Comparison of ENCODE assay signal across 20 cellular contexts in the genomic region with DNA sequence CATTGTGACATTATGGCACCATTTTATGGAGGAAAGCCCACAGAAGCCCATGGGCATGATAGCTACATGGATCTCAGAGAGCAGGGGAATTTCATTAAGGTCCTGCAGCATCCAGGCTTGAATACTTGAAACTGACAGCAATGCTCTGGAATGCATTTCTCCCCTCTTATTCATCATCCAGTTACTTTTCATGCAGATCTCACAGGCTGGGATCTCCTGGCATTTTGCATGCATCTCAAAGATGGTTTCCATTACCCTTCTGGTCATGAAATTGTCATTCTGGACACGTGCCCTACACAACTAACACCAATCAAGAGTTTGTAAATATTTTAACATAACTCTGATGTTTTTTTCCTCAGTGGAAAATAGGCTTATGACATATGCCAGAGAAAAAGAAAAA. TPM values are rescaled to one million over a fixed set of nuclear protein-coding genes. Genes with fewer than 3 reads are reported as not detected.
DNase-seq lines count a peak whose midpoint lies in the region; ATAC-seq, FAIRE-seq and TF ChIP-seq lines count a peak whose summit lies in the region.
"Had no signal": no experiment of that assay in that cellular context is flagged by ENCODE, and none has a peak within 500 bp of the region (broad histone marks: within the 10 kb centered on the region; RNA-seq: fewer than 3 reads in every experiment).

No MANE protein-coding gene starts in this region.

- H3K4me1 Mint-ChIP-seq in chondrocyte (ENCODE audit: low read depth) (peaks cover 78% of the 10 kb centered on the region), endothelial cell (ENCODE audit: unreplicated experiment) (no peaks in the 10 kb centered on the region)
- H3K4me1 Mint-ChIP-seq in activated T-helper 17 cell treated with anti-CD3 and anti-CD28 coated beads, Interleukin-2, amount 50 U/mL, for 72 hours = no peaks in the 10 kb centered on the region
- H3K4me1 Mint-ChIP-seq: activated CD4-positive, alpha-beta T cell treated with anti-CD3 and anti-CD28 coated beads, Interleukin-2, amount 10 ng/mL, durations not matched to agents 24 days and 14 days; activated naive CD8-positive, alpha-beta T cell treated with anti-CD3 and anti-CD28 coated beads for 36 hours; B cell had no signal

- H3K36me3 Mint-ChIP-seq in chondrocyte (ENCODE audit: low read depth) (peaks cover 21% of the 10 kb centered on the region), endothelial cell (ENCODE audit: low read depth, unreplicated experiment) (no peaks in the 10 kb centered on the region)
- no peaks in the 10 kb centered on the region for H3K36me3 Mint-ChIP-seq in activated T-helper 17 cell treated with anti-CD3 and anti-CD28 coated beads, Interleukin-2, amount 50 U/mL, for 72 hours (ENCODE audit: low read depth)
- H3K36me3 Mint-ChIP-seq: activated naive CD8-positive, alpha-beta T cell treated with anti-CD3 and anti-CD28 coated beads for 36 hours had no signal

- no peak for TF ChIP-seq CTCF in AG09309 (IDR thresholded peaks at IDR 0.05; ENCODE audit: control insufficient read depth, insufficient read depth, low read depth, low read length, missing control alignments)
- TF ChIP-seq CTCF in chondrocyte (IDR thresholded peaks at IDR 0.05) = no peak
- TF ChIP-seq CTCF in endothelial cell (IDR thresholded peaks at IDR 0.05; ENCODE audit: unreplicated experiment) = no peak

- DNase-seq in AG09309 (ENCODE audit: low read depth) = peak; percentile 67
- DNase-seq in HTR-8/SVneo (ENCODE audit: insufficient read length, low spot score) = no peak
- DNase-seq in chondrocyte (ENCODE audit: low spot score) = no peak
- DNase-seq in islet precursor cell = peak; percentile 56
- DNase-seq in endothelial cell (ENCODE audit: low spot score) = no peak
- no peak for DNase-seq in activated gamma-delta T cell treated with Interleukin-2 at 50 U/mL for 16 hours
- DNase-seq: activated CD4-positive, alpha-beta T cell treated with anti-CD3 and anti-CD28 coated beads, Interleukin-2, amount 10 ng/mL, durations not matched to agents 24 days and 14 days; activated naive CD8-positive, alpha-beta T cell treated with anti-CD3 and anti-CD28 coated beads for 36 hours; activated T-cell treated with anti-CD3 and anti-CD28 coated beads for 4 hours; DMS 273 treated with DMSO at 0.1 percent for 48 hours; NCI-H2029; NCI-H526 treated with DMSO at 0.1 percent for 48 hours; pancreas; stomach had no signal

- H3K27me3 Mint-ChIP-seq in chondrocyte (ENCODE audit: low read depth) (no peaks in the 10 kb centered on the region), endothelial cell (ENCODE audit: unreplicated experiment) (no peaks in the 10 kb centered on the region)
- no peaks in the 10 kb centered on the region for H3K27me3 Mint-ChIP-seq in activated T-helper 17 cell treated with anti-CD3 and anti-CD28 coated beads, Interleukin-2, amount 50 U/mL, for 72 hours
- H3K27me3 Mint-ChIP-seq: activated CD4-positive, alpha-beta T cell treated with anti-CD3 and anti-CD28 coated beads, Interleukin-2, amount 10 ng/mL, durations not matched to agents 24 days and 14 days; activated naive CD8-positive, alpha-beta T cell treated with anti-CD3 and anti-CD28 coated beads for 36 hours; B cell had no signal

- H3K4me3 Mint-ChIP-seq in chondrocyte (ENCODE audit: unreplicated experiment) (no peak overlapping the region), endothelial cell (ENCODE audit: unreplicated experiment) (no peak overlapping the region)
- no peak overlapping the region for H3K4me3 Mint-ChIP-seq in activated T-helper 17 cell treated with anti-CD3 and anti-CD28 coated beads, Interleukin-2, amount 50 U/mL, for 72 hours
- H3K4me3 Mint-ChIP-seq: activated CD4-positive, alpha-beta T cell treated with anti-CD3 and anti-CD28 coated beads, Interleukin-2, amount 10 ng/mL, durations not matched to agents 24 days and 14 days; activated naive CD8-positive, alpha-beta T cell treated with anti-CD3 and anti-CD28 coated beads for 36 hours; B cell; T-helper 2 cell treated with Interferon-gamma antibody and Interleukin-4, amounts not matched to agents 5 μg/mL and 100 μg/mL, for 36 hours had no signal

- peak; percentile 86 for FAIRE-seq in HTR-8/SVneo (lab: Jason Lieb, UNC)
- FAIRE-seq: colon, pancreas had no signal

- no peaks in the 10 kb centered on the region for H3K9me3 Mint-ChIP-seq in chondrocyte (ENCODE audit: low read depth)
- H3K9me3 Mint-ChIP-seq in endothelial cell (ENCODE audit: unreplicated experiment) = no peaks in the 10 kb centered on the region
- no peaks in the 10 kb centered on the region for H3K9me3 Mint-ChIP-seq in activated T-helper 17 cell treated with anti-CD3 and anti-CD28 coated beads, Interleukin-2, amount 50 U/mL, for 72 hours
- H3K9me3 Mint-ChIP-seq: activated CD4-positive, alpha-beta T cell treated with anti-CD3 and anti-CD28 coated beads, Interleukin-2, amount 10 ng/mL, durations not matched to agents 24 days and 14 days; activated naive CD8-positive, alpha-beta T cell treated with anti-CD3 and anti-CD28 coated beads for 36 hours; T-helper 2 cell treated with Interferon-gamma antibody and Interleukin-4, amounts not matched to agents 5 μg/mL and 100 μg/mL, for 36 hours had no signal

- ATAC-seq in GM19397 (IDR thresholded peaks at IDR 0.05; ENCODE audit: unreplicated experiment) = no peak
- no peak for ATAC-seq in activated T-helper 17 cell treated with anti-CD3 and anti-CD28 coated beads, Interleukin-2, amount 50 U/mL, for 72 hours (replicated peaks)
- ATAC-seq: pancreas, Right ventricle myocardium inferior had no signal

- H3K27ac Mint-ChIP-seq in chondrocyte (ENCODE audit: unreplicated experiment) (peak overlapping the region; percentile 81), endothelial cell (ENCODE audit: unreplicated experiment) (no peak overlapping the region)
- H3K27ac Mint-ChIP-seq in activated T-helper 17 cell treated with anti-CD3 and anti-CD28 coated beads, Interleukin-2, amount 50 U/mL, for 72 hours = no peak overlapping the region
- H3K27ac Mint-ChIP-seq: activated CD4-positive, alpha-beta T cell treated with anti-CD3 and anti-CD28 coated beads, Interleukin-2, amount 10 ng/mL, durations not matched to agents 24 days and 14 days; activated naive CD8-positive, alpha-beta T cell treated with anti-CD3 and anti-CD28 coated beads for 36 hours; B cell; T-helper 2 cell treated with Interferon-gamma antibody and Interleukin-4, amounts not matched to agents 5 μg/mL and 100 μg/mL, for 36 hours had no signal

- H3K4me3 ChIP-seq in AG09309 (ENCODE audit: control insufficient read depth, low read depth, low read length) = no peak overlapping the region
- H3K4me3 ChIP-seq: pancreas, stomach had no signal

RNA-seq across cellular contexts. Expression of a gene that starts 32.4 kb away (rescaled TPM):
- total RNA-seq in chondrocyte (170 to 405 TPM (median 177 TPM) in 3 replicates), endothelial cell (ENCODE audit: unreplicated experiment) (0.36 TPM)
- total RNA-seq in activated T-helper 17 cell treated with anti-CD3 and anti-CD28 coated beads, Interleukin-2, amount 50 U/mL, for 72 hours = under 1 TPM in 1 of 2 donors, not detected in 1; 0.03 TPM
- total RNA-seq: activated CD4-positive, alpha-beta T cell treated with anti-CD3 and anti-CD28 coated beads, Interleukin-2, amount 10 ng/mL, durations not matched to agents 24 days and 14 days; activated naive CD8-positive, alpha-beta T cell treated with anti-CD3 and anti-CD28 coated beads for 36 hours; B cell had no signal

Comparison
In these comparisons a context has a peak if more than half of its experiments do, and no peak if none do; other contexts are left out.
1. DNase-seq: peak in AG09309 (single experiment) and islet precursor cell (single experiment); none in HTR-8/SVneo (single experiment), chondrocyte (single experiment), endothelial cell (single experiment) and activated gamma-delta T cell treated with Interleukin-2 at 50 U/mL for 16 hours (single experiment).
2. RNA of a gene that starts 32.4 kb away (total RNA-seq): 170 to 405 TPM in chondrocyte; 0.36 TPM in endothelial cell (single experiment) and 0.03 TPM in activated T-helper 17 cell treated with anti-CD3 and anti-CD28 coated beads, Interleukin-2, amount 50 U/mL, for 72 hours; every median in the first group is over 100 times any median in the second.